5 cellular contexts compared by ENCODE assay signal in the genomic region with DNA sequence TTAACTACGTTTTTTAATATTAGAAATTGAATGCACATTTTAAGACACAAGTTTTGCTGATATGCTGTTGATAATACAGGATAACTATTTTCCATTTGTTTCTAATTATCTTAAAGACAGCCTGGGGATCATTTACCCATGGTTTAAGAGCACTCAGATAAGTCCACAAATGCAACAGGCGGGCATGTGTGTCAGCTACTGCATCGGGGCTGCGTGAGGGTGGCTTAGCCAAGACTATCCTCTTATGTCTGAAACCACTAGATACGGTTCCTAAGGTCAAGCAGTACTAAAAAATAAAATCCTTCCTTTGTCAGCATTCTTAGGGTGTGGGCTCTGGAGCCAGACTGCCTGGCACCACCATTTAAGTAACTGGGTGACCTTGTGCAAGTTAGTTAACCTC.
"Had no signal": no experiment of that assay in that cellular context is flagged by ENCODE, and none has a peak within 500 bp of the region (broad histone marks: within the 10 kb centered on the region; RNA-seq: fewer than 3 reads in every experiment).

No MANE protein-coding gene starts in this region.

- H3K9me3 ChIP-seq: HAP-1 had no signal

- H3K36me3 ChIP-seq: HAP-1 had no signal

- H3K4me3 ChIP-seq: GM23338, HAP-1 had no signal

- H3K27ac ChIP-seq: HL-60 had no signal

- DNase-seq: H7, HFFc6 had no signal
